In genomic region chr2:233456111-233456510, GRCh38 we compare ENCODE assay signal across 19 cellular contexts.
DNase-seq lines count a peak whose midpoint lies in the region; ATAC-seq and TF ChIP-seq lines count a peak whose summit lies in the region.
"Had no signal": no experiment of that assay in that cellular context is flagged by ENCODE, and none has a peak within 500 bp of the region (broad histone marks: within the 10 kb centered on the region; RNA-seq: fewer than 3 reads in every experiment).

No MANE protein-coding gene starts in this region.

- intact Hi-C loops in CD14-positive monocyte (cut with micrococcal nuclease): no loop called here
- intact Hi-C loops in lower lobe of right lung (cut with DNase I): no loop called here
- intact Hi-C loops in spleen (cut with DNase I; ENCODE audit: low total_unique reads): no loop called here

- no peak overlapping the region for H3K4me3 Mint-ChIP-seq in activated naive CD8-positive, alpha-beta T cell
- H3K4me3 Mint-ChIP-seq in activated naive CD8-positive, alpha-beta T cell treated with anti-CD3 and anti-CD28 coated beads, Interleukin-2, amount 50 U/mL, for 24 hours: no peak overlapping the region
- H3K4me3 Mint-ChIP-seq in CD14-positive monocyte: no peak overlapping the region

- no peaks in the 10 kb centered on the region for H3K4me1 Mint-ChIP-seq in activated naive CD8-positive, alpha-beta T cell (ENCODE audit: low read depth)
- peaks cover 2% of the 10 kb centered on the region for H3K4me1 Mint-ChIP-seq in activated naive CD8-positive, alpha-beta T cell treated with anti-CD3 and anti-CD28 coated beads, Interleukin-2, amount 50 U/mL, for 24 hours
- no peaks in the 10 kb centered on the region for H3K4me1 Mint-ChIP-seq in CD14-positive monocyte

- H3K4me3 ChIP-seq in lower lobe of right lung (no peak overlapping the region), spleen (no peak overlapping the region), suprapubic skin (no peak overlapping the region)
- H3K4me3 ChIP-seq: Peyer's patch had no signal

- no peaks in the 10 kb centered on the region for H3K4me1 ChIP-seq in lower lobe of right lung
- H3K4me1 ChIP-seq in spleen: no peaks in the 10 kb centered on the region
- no peaks in the 10 kb centered on the region for H3K4me1 ChIP-seq in suprapubic skin
- H3K4me1 ChIP-seq: Peyer's patch had no signal

- DNase-seq in activated naive CD8-positive, alpha-beta T cell treated with anti-CD3 and anti-CD28 coated beads, Interleukin-2, amount 50 U/mL, for 24 hours: no peak
- DNase-seq in CD14-positive monocyte (ENCODE audit: low spot score): peak; percentile 12
- peak; percentile 34 for DNase-seq in lower lobe of right lung
- peak; percentile 51 for DNase-seq in spleen
- DNase-seq in stimulated activated CD4-positive, alpha-beta T cell treated with anti-CD3 and anti-CD28 coated beads, Interleukin-2, amount 100 ng/mL, for 48 hours: no peak
- no peak for DNase-seq in suprapubic skin (ENCODE audit: low spot score in 2 of 2)
- DNase-seq: 8988T, GDM1, Karpas-422, MV-4-11, NCI-H1694, NCI-H2081 treated with DMSO at 0.1 percent for 48 hours, NCI-H2171 treated with DMSO at 0.1 percent for 48 hours, NCI-H524 treated with DMSO at 0.1 percent for 48 hours, NCI-H82 had no signal

- H3K36me3 Mint-ChIP-seq in activated naive CD8-positive, alpha-beta T cell: peaks cover 2% of the 10 kb centered on the region
- H3K36me3 Mint-ChIP-seq in activated naive CD8-positive, alpha-beta T cell treated with anti-CD3 and anti-CD28 coated beads, Interleukin-2, amount 50 U/mL, for 24 hours (ENCODE audit: low read depth): peaks cover 37% of the 10 kb centered on the region
- peaks cover 93 to 100% of the 10 kb centered on the region in 2 donors for H3K36me3 Mint-ChIP-seq in CD14-positive monocyte

- no peak overlapping the region for H3K27ac ChIP-seq in lower lobe of right lung
- H3K27ac ChIP-seq in spleen: no peak overlapping the region
- H3K27ac ChIP-seq in suprapubic skin: no peak overlapping the region
- H3K27ac ChIP-seq: C4-2B, Peyer's patch had no signal

- peak overlapping the region; percentile 28 for H3K27ac Mint-ChIP-seq in activated naive CD8-positive, alpha-beta T cell
- H3K27ac Mint-ChIP-seq in activated naive CD8-positive, alpha-beta T cell treated with anti-CD3 and anti-CD28 coated beads, Interleukin-2, amount 50 U/mL, for 24 hours: no peak overlapping the region
- peak overlapping the region in 1 of 7 donors; percentile 6 for H3K27ac Mint-ChIP-seq in CD14-positive monocyte

- H3K9me3 ChIP-seq in lower lobe of right lung: no peaks in the 10 kb centered on the region
- no peaks in the 10 kb centered on the region for H3K9me3 ChIP-seq in spleen
- H3K9me3 ChIP-seq in suprapubic skin: no peaks in the 10 kb centered on the region
- H3K9me3 ChIP-seq: Peyer's patch had no signal

- no peak for TF ChIP-seq EP300 in suprapubic skin (IDR thresholded peaks at IDR 0.05)

- WGBS in spleen, 5 donors: 93 to 98% (median 94%) methylated on average over 11 of the region's 11 CpGs
- WGBS in suprapubic skin: 89% methylated on average over 11 of the region's 11 CpGs

- ATAC-seq in activated naive CD8-positive, alpha-beta T cell treated with anti-CD3 and anti-CD28 coated beads, Interleukin-2, amount 50 U/mL, for 24 hours: no peak
- ATAC-seq in lower lobe of right lung (no peak), HG03378 (IDR thresholded peaks at IDR 0.05; ENCODE audit: unreplicated experiment) (no peak)

- peaks cover 100% of the 10 kb centered on the region for H3K36me3 ChIP-seq in lower lobe of right lung
- peaks cover 9 to 100% (median 100%) of the 10 kb centered on the region in 6 donors for H3K36me3 ChIP-seq in spleen
- peaks cover 75% of the 10 kb centered on the region for H3K36me3 ChIP-seq in suprapubic skin

- TF ChIP-seq POLR2A in spleen (IDR thresholded peaks at IDR 0.05) (no peak), suprapubic skin (IDR thresholded peaks at IDR 0.05) (no peak)

- TF ChIP-seq CTCF in CD14-positive monocyte (IDR thresholded peaks at IDR 0.05) (no peak), lower lobe of right lung (IDR thresholded peaks at IDR 0.05) (no peak), spleen (IDR thresholded peaks at IDR 0.05 in 8 of 11, conservative IDR thresholded peaks at IDR 0.05 in 3 of 11) (no peak), suprapubic skin (IDR thresholded peaks at IDR 0.05) (no peak)

- no peaks in the 10 kb centered on the region for H3K27me3 ChIP-seq in lower lobe of right lung (ENCODE audit: low read depth)
- H3K27me3 ChIP-seq in spleen (replicated peaks in 1 of 7): no peaks in the 10 kb centered on the region
- no peaks in the 10 kb centered on the region for H3K27me3 ChIP-seq in suprapubic skin
- H3K27me3 ChIP-seq: Peyer's patch had no signal

- H3K27me3 Mint-ChIP-seq in activated naive CD8-positive, alpha-beta T cell: no peaks in the 10 kb centered on the region
- H3K27me3 Mint-ChIP-seq in activated naive CD8-positive, alpha-beta T cell treated with anti-CD3 and anti-CD28 coated beads, Interleukin-2, amount 50 U/mL, for 24 hours: no peaks in the 10 kb centered on the region
- H3K27me3 Mint-ChIP-seq in CD14-positive monocyte (ENCODE audit: low read depth in 3 of 3): peaks cover 0 to 2% (median 0%) of the 10 kb centered on the region in 3 donors

- no peaks in the 10 kb centered on the region for H3K9me3 Mint-ChIP-seq in activated naive CD8-positive, alpha-beta T cell (ENCODE audit: low read depth)
- no peaks in the 10 kb centered on the region for H3K9me3 Mint-ChIP-seq in activated naive CD8-positive, alpha-beta T cell treated with anti-CD3 and anti-CD28 coated beads, Interleukin-2, amount 50 U/mL, for 24 hours
- H3K9me3 Mint-ChIP-seq in CD14-positive monocyte: peaks cover 0 to 1% (median 0%) of the 10 kb centered on the region in 7 donors

Comparison
In these comparisons a context has a peak if more than half of its experiments do, and no peak if none do; other contexts are left out.
1. DNase-seq: peak in CD14-positive monocyte (single experiment), lower lobe of right lung (single experiment) and spleen (single experiment); none in activated naive CD8-positive, alpha-beta T cell treated with anti-CD3 and anti-CD28 coated beads, Interleukin-2, amount 50 U/mL, for 24 hours (single experiment), stimulated activated CD4-positive, alpha-beta T cell treated with anti-CD3 and anti-CD28 coated beads, Interleukin-2, amount 100 ng/mL, for 48 hours (0 of 2) and suprapubic skin (0 of 2).